In the genomic region with DNA sequence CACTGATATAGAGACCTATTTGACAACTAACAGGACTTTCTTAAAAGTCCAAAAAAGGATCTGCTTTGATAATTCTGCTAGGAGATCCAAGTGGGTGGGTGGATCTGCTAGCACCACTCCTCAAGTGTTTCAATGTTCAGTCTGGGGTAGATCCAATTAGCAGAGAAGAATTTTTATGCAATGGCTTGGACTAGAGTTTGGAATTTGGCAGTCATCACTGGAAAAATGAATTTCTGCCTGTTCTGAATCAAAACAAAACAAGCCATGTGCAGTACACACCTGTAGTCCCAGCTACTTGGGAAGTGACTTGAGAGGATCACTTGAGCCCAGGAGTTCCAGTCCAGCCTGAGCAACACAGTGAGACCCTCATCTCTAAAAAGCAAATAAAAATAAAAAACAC, we compare ENCODE assay signal across 25 cellular contexts. TPM values are rescaled to one million over a fixed set of nuclear protein-coding genes. Genes with fewer than 3 reads are reported as not detected.
"Had no signal": no experiment of that assay in that cellular context is flagged by ENCODE, and none has a peak within 500 bp of the region (broad histone marks: within the 10 kb centered on the region; RNA-seq: fewer than 3 reads in every experiment).

No MANE protein-coding gene starts in this region.

- H3K9me3 ChIP-seq: right lobe of liver, thoracic aorta, upper lobe of left lung had no signal

- H3K4me3 ChIP-seq: cardiac muscle cell, right lobe of liver, thoracic aorta, upper lobe of left lung had no signal

- ATAC-seq: activated T-cell treated with anti-CD3 and anti-CD28 coated beads, Interleukin-2, amount 50 U/mL, for 4 hours; natural killer cell treated with Interleukin-12 subunit alpha and Interleukin-12 subunit beta and Interleukin-15 and Interleukin-18, amount 100 ng/mL, for 72 hours; right lobe of liver; stimulated activated naive B cell treated with anti-CD40 and anti-IgM and Interleukin-4, amounts not matched to agents 10 μg/mL and 1 μg/mL and 100 μg/mL, for 72 hours; T-cell had no signal

- DNase-seq: activated CD4-positive, CD25-positive, alpha-beta regulatory T cell treated with anti-CD3 and anti-CD28 coated beads, Interleukin-2, amount 50 U/mL, for 72 hours; activated CD8-positive, alpha-beta memory T cell treated with anti-CD3 and anti-CD28 coated beads, Interleukin-2, amount 50 U/mL, for 48 hours; activated naive CD4-positive, alpha-beta T cell; activated naive CD8-positive, alpha-beta T cell treated with anti-CD3 and anti-CD28 coated beads, Interleukin-2, amount 10 ng/mL, durations not matched to agents 7 days and 5 days; activated T-cell treated with anti-CD3 and anti-CD28 coated beads, Interleukin-2, amount 50 U/mL, for 4 hours; amygdala; hippocampal formation; right lobe of liver; small intestine; stimulated activated CD4-positive, alpha-beta T cell treated with anti-CD3 and anti-CD28 coated beads, Interleukin-15, amount 100 ng/mL, for 24 hours; stimulated activated naive B cell treated with anti-CD40 and anti-IgM and Interleukin-4, amounts not matched to agents 10 μg/mL and 1 μg/mL and 100 μg/mL, for 72 hours; T-cell; upper lobe of left lung had no signal

- H3K36me3 ChIP-seq: cardiac muscle cell had no signal

- H3K4me1 ChIP-seq: parathyroid adenoma, upper lobe of left lung had no signal

- H3K27ac ChIP-seq: cardiac muscle cell, parathyroid adenoma, right lobe of liver, thoracic aorta, upper lobe of left lung, VCaP had no signal

- H3K27me3 ChIP-seq: cardiac muscle cell, right lobe of liver, upper lobe of left lung had no signal

RNA-seq across cellular contexts. Expression of a gene that starts 12.6 kb away (rescaled TPM):
- total RNA-seq: epithelial cell of proximal tubule, fibroblast of lung, frontal cortex had no signal

RNA-seq across cellular contexts. Expression of a gene that starts 32.1 kb away (rescaled TPM):
- total RNA-seq: activated CD8-positive, alpha-beta memory T cell treated with anti-CD3 and anti-CD28 coated beads for 36 hours; activated naive CD8-positive, alpha-beta T cell treated with anti-CD3 and anti-CD28 coated beads, Interleukin-2, amount 10 ng/mL, durations not matched to agents 7 days and 5 days; activated T-cell treated with anti-CD3 and anti-CD28 coated beads, Interleukin-2, amount 50 U/mL, for 4 hours; activated T-helper 2 cell treated with anti-CD3 and anti-CD28 coated beads, Interferon-gamma antibody, Interleukin-2, Interleukin-4, amounts not matched to agents 10 μg/mL and 5 μg/mL and 100 μg/mL, durations not matched to agents 14 hours and 24 hours and 36 hours; cardiac muscle cell; cerebellum; epithelial cell of proximal tubule; fibroblast of lung; frontal cortex; natural killer cell treated with Interleukin-12 subunit alpha and Interleukin-12 subunit beta and Interleukin-15 and Interleukin-18, amount 100 ng/mL, for 72 hours; pulmonary artery endothelial cell; thoracic aorta had no signal
